Comparison of ENCODE assay signal across 8 cellular contexts in genomic region chr14:102508410-102508773, GRCh38. TPM values are rescaled to one million over a fixed set of nuclear protein-coding genes. Genes with fewer than 3 reads are reported as not detected.
A peak's percentile ranks its signal among the peaks of the same experiment; 100 is the strongest.
DNase-seq lines count a peak whose midpoint lies in the region; ATAC-seq lines count a peak whose summit lies in the region.
"Had no signal": no experiment of that assay in that cellular context is flagged by ENCODE, and none has a peak within 500 bp of the region (broad histone marks: within the 10 kb centered on the region; RNA-seq: fewer than 3 reads in every experiment).

No MANE protein-coding gene starts in this region.

- H3K27ac Mint-ChIP-seq in activated CD4-positive, alpha-beta memory T cell treated with anti-CD3 and anti-CD28 coated beads for 36 hours, result no peak overlapping the region
- H3K27ac Mint-ChIP-seq in stimulated activated memory B cell treated with anti-CD40 and anti-IgM and Interleukin-4, amounts not matched to agents 10 μg/mL and 1 μg/mL and 100 μg/mL, for 72 hours, result peak overlapping the region; percentile 55

- H3K9me3 Mint-ChIP-seq in activated CD4-positive, alpha-beta memory T cell treated with anti-CD3 and anti-CD28 coated beads for 36 hours, result no peaks in the 10 kb centered on the region
- peaks cover 3% of the 10 kb centered on the region for H3K9me3 Mint-ChIP-seq in stimulated activated memory B cell treated with anti-CD40 and anti-IgM and Interleukin-4, amounts not matched to agents 10 μg/mL and 1 μg/mL and 100 μg/mL, for 72 hours

- H3K4me3 ChIP-seq in right cardiac atrium (ENCODE audit: low read length), result peak overlapping the region; percentile 82

- peak overlapping the region; percentile 91 for H3K27ac ChIP-seq in right cardiac atrium (ENCODE audit: low read length)

- H3K4me1 Mint-ChIP-seq in activated CD4-positive, alpha-beta memory T cell treated with anti-CD3 and anti-CD28 coated beads for 36 hours (ENCODE audit: low read depth), result peaks cover 14% of the 10 kb centered on the region
- H3K4me1 Mint-ChIP-seq in stimulated activated memory B cell treated with anti-CD40 and anti-IgM and Interleukin-4, amounts not matched to agents 10 μg/mL and 1 μg/mL and 100 μg/mL, for 72 hours, result peaks cover 24% of the 10 kb centered on the region

- CTCF ChIA-PET in activated CD4-positive, alpha-beta memory T cell treated with anti-CD3 and anti-CD28 coated beads for 36 hours (lab: Charles Lee), result interaction anchor here (0.6 to 1.4 kb wide), 3 partner anchors 8 to 791 kb away, joined by 3 to 6 read pairs (median 4); no protein-coding TSS in a partner anchor

- POLR2A ChIA-PET in activated CD4-positive, alpha-beta memory T cell treated with anti-CD3 and anti-CD28 coated beads for 36 hours (lab: Charles Lee), result interaction anchor here (1.4 kb wide), 1 partner anchor 114 kb away, joined by 3 read pairs; no protein-coding TSS in a partner anchor

- H3K9me3 ChIP-seq in right cardiac atrium (ENCODE audit: control insufficient read depth, low read length), result no peaks in the 10 kb centered on the region

- peak overlapping the region; percentile 52 for H3K4me3 Mint-ChIP-seq in activated CD4-positive, alpha-beta memory T cell treated with anti-CD3 and anti-CD28 coated beads for 36 hours
- peak overlapping the region; percentile 73 for H3K4me3 Mint-ChIP-seq in stimulated activated memory B cell treated with anti-CD40 and anti-IgM and Interleukin-4, amounts not matched to agents 10 μg/mL and 1 μg/mL and 100 μg/mL, for 72 hours

- no peaks in the 10 kb centered on the region for H3K27me3 Mint-ChIP-seq in activated CD4-positive, alpha-beta memory T cell treated with anti-CD3 and anti-CD28 coated beads for 36 hours
- H3K27me3 Mint-ChIP-seq in stimulated activated memory B cell treated with anti-CD40 and anti-IgM and Interleukin-4, amounts not matched to agents 10 μg/mL and 1 μg/mL and 100 μg/mL, for 72 hours, result peaks cover 7% of the 10 kb centered on the region

- H3K27me3 ChIP-seq in right cardiac atrium (ENCODE audit: control insufficient read depth, insufficient read depth), result no peaks in the 10 kb centered on the region

- 61% methylated on average over 14 of the region's 14 CpGs for WGBS in right cardiac atrium

- peaks cover 4% of the 10 kb centered on the region for H3K36me3 Mint-ChIP-seq in activated CD4-positive, alpha-beta memory T cell treated with anti-CD3 and anti-CD28 coated beads for 36 hours
- H3K36me3 Mint-ChIP-seq in stimulated activated memory B cell treated with anti-CD40 and anti-IgM and Interleukin-4, amounts not matched to agents 10 μg/mL and 1 μg/mL and 100 μg/mL, for 72 hours, result peaks cover 5% of the 10 kb centered on the region

- intact Hi-C loops in activated CD4-positive, alpha-beta memory T cell treated with anti-CD3 and anti-CD28 coated beads for 36 hours (cut with micrococcal nuclease), result loop anchor here (10.0 kb wide), 1 partner anchor 144 kb away; the partner anchor contains the start of genes CINP and TECPR2
- intact Hi-C loops in right cardiac atrium (cut with DNase I), result no loop called here

- DNase-seq in HUDEP-2 (lab: John Stamatoyannopoulos, UW; ENCODE audit: unreplicated experiment in 76 of 76) (peak in 72 of 76 experiments; percentile 4 to 84 (median 66)), right cardiac atrium (peak in 2 of 3 donors; percentile 73 to 75), occipital lobe (lab: John Stamatoyannopoulos, UW) (no peak)
- DNase-seq in activated CD4-positive, alpha-beta memory T cell treated with anti-CD3 and anti-CD28 coated beads for 36 hours, result no peak
- DNase-seq: NCI-H146 had no signal

- peaks cover 4% of the 10 kb centered on the region for H3K4me1 ChIP-seq in right cardiac atrium (ENCODE audit: control insufficient read depth, insufficient read depth, low read length)

- ATAC-seq in right cardiac atrium (peak; percentile 5 to 7), HG03039 (IDR thresholded peaks at IDR 0.05; ENCODE audit: unreplicated experiment) (no peak), GM21360 (IDR thresholded peaks at IDR 0.05; ENCODE audit: unreplicated experiment) (no peak)
- no peak for ATAC-seq in stimulated activated memory B cell treated with anti-CD40 and anti-IgM and Interleukin-4, amounts not matched to agents 10 μg/mL and 1 μg/mL and 100 μg/mL, for 72 hours

RNA-seq across cellular contexts. Expression of gene ANKRD9, which starts 1.2 kb away (rescaled TPM):
- 10 to 100 TPM; 15.2 to 17.5 TPM for total RNA-seq in activated CD4-positive, alpha-beta memory T cell treated with anti-CD3 and anti-CD28 coated beads for 36 hours
- total RNA-seq in right cardiac atrium, result 100 to 1,000 TPM; 115 to 134 (median 125) TPM
- 43.1 TPM for polyA plus RNA-seq in right cardiac atrium
- 5.9 TPM for total RNA-seq in occipital lobe

Comparison
In these comparisons a context has a peak if more than half of its experiments do, and no peak if none do; other contexts are left out.
1. DNase-seq: peak in HUDEP-2 (72 of 76) and right cardiac atrium (2 of 3); none in activated CD4-positive, alpha-beta memory T cell treated with anti-CD3 and anti-CD28 coated beads for 36 hours (single experiment) and occipital lobe (single experiment).
2. ATAC-seq: peak in right cardiac atrium (2 of 2); none in stimulated activated memory B cell treated with anti-CD40 and anti-IgM and Interleukin-4, amounts not matched to agents 10 μg/mL and 1 μg/mL and 100 μg/mL, for 72 hours (single experiment), HG03039 (single experiment) and GM21360 (single experiment).
3. RNA of gene ANKRD9, which starts 1.2 kb away (total RNA-seq): 115 to 134 TPM in right cardiac atrium; 15.2 to 17.5 TPM in activated CD4-positive, alpha-beta memory T cell treated with anti-CD3 and anti-CD28 coated beads for 36 hours and 5.9 TPM in occipital lobe (single experiment); every median in the first group is over 4 times any median in the second.